In the genomic region with DNA sequence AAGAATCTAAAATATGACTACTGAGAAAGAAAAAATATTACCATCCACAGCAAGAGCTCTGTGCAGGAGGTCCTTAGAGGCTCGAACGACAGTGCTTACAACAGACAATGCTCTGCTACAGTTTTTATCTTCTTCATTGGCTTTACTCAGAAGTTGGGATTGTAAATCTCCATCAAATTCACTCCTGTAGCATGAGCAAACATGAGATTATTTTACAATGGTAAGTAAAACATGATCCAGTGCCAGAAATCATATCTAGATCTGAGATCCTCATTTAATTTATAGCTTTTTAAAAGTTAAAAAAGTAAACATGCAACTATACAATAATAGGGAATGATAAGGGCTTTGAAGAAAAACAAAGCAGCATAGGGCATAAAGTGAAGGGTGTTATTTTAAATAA, we compare ENCODE assay signal across 30 cellular contexts.
DNase-seq lines count a peak whose midpoint lies in the region; ATAC-seq and TF ChIP-seq lines count a peak whose summit lies in the region.
"Had no signal": no experiment of that assay in that cellular context is flagged by ENCODE, and none has a peak within 500 bp of the region (broad histone marks: within the 10 kb centered on the region; RNA-seq: fewer than 3 reads in every experiment).

No MANE protein-coding gene starts in this region.

- WGBS in smooth muscle cell (ENCODE audit: low lambda C conversion rate), result 99% methylated on average over 2 of the region's 2 CpGs
- 95% methylated on average over 2 of the region's 2 CpGs for WGBS in heart right ventricle, 2 donors

- ATAC-seq in heart right ventricle, result no peak
- ATAC-seq: A549; CD8-positive, alpha-beta T cell had no signal

- H4K20me1 ChIP-seq in smooth muscle cell (ENCODE audit: low read depth), result no peaks in the 10 kb centered on the region
- H4K20me1 ChIP-seq: BLaER1; BLaER1 treated with 17β-estradiol and CSF1 and Interleukin-3, amounts not matched to agents 10 nM and 100 nM had no signal

- H3K36me3 ChIP-seq in smooth muscle cell (ENCODE audit: low read depth) (peaks cover 13% of the 10 kb centered on the region), heart right ventricle (peaks cover 0 to 99% (median 58%) of the 10 kb centered on the region in 9 donors)

- H3K4me1 ChIP-seq in smooth muscle cell (ENCODE audit: low read depth) (no peaks in the 10 kb centered on the region), heart right ventricle (no peaks in the 10 kb centered on the region)
- H3K4me1 ChIP-seq: A549; BE2C; BLaER1; BLaER1 treated with 17β-estradiol and CSF1 and Interleukin-3, amounts not matched to agents 10 nM and 100 nM; Caco-2 had no signal

- H3K4me3 ChIP-seq in LNCaP clone FGC (ENCODE audit: low read depth, low read length) (no peak overlapping the region), smooth muscle cell (no peak overlapping the region), heart right ventricle (no peak overlapping the region)
- H3K4me3 ChIP-seq: A549; BLaER1; BLaER1 treated with 17β-estradiol and CSF1 and Interleukin-3, amounts not matched to agents 10 nM and 100 nM had no signal

- H3K9me3 ChIP-seq in smooth muscle cell (replicated peaks; ENCODE audit: low read depth) (no peaks in the 10 kb centered on the region), heart right ventricle (no peaks in the 10 kb centered on the region)
- H3K9me3 ChIP-seq: A549; BE2C; BLaER1; BLaER1 treated with 17β-estradiol and CSF1 and Interleukin-3, amounts not matched to agents 10 nM and 100 nM; Caco-2 had no signal

- H3K4me2 ChIP-seq in smooth muscle cell, result no peak overlapping the region
- H3K4me2 ChIP-seq: A549; BLaER1; BLaER1 treated with 17β-estradiol and CSF1 and Interleukin-3, amounts not matched to agents 10 nM and 100 nM had no signal

- no peaks in the 10 kb centered on the region for H3K79me2 ChIP-seq in smooth muscle cell (ENCODE audit: low read depth)

- no peak overlapping the region for H3K9ac ChIP-seq in smooth muscle cell (ENCODE audit: low read depth)
- H3K9ac ChIP-seq: BLaER1; BLaER1 treated with 17β-estradiol and CSF1 and Interleukin-3, amounts not matched to agents 10 nM and 100 nM had no signal

- H2AFZ ChIP-seq in smooth muscle cell (ENCODE audit: low read depth), result no peak overlapping the region

- H3F3A ChIP-seq in smooth muscle cell (ENCODE audit: low read depth), result no peaks in the 10 kb centered on the region

- TF ChIP-seq CTCF in C4-2B (conservative IDR thresholded peaks at IDR 0.05), result no peak
- no peak for TF ChIP-seq CTCF in LNCaP clone FGC (IDR thresholded peaks at IDR 0.05; ENCODE audit: control insufficient read depth, extremely low read depth, insufficient read depth)
- no peak for TF ChIP-seq CTCF in VCaP (conservative IDR thresholded peaks at IDR 0.05)
- TF ChIP-seq CTCF in smooth muscle cell (IDR thresholded peaks at IDR 0.05; ENCODE audit: borderline replicate concordance, insufficient read depth, poor library complexity, severe bottlenecking), result no peak
- no peak for TF ChIP-seq CTCF in heart right ventricle (IDR thresholded peaks at IDR 0.05)

- peak; percentile 90 for DNase-seq in LNCaP clone FGC (ENCODE audit: low read depth)
- no peak for DNase-seq in smooth muscle cell (lab: John Stamatoyannopoulos, UW; ENCODE audit: unreplicated experiment)
- no peak for DNase-seq in stimulated activated naive CD4-positive, alpha-beta T cell treated with Interleukin-2 at 50 U/mL for 16 hours (lab: John Stamatoyannopoulos, UW)
- DNase-seq in heart right ventricle, result no peak
- DNase-seq: 8988T; ACHN; AML-193; BE2C; C1 segment of cervical spinal cord; Caco-2; Calu3; CD4-positive, alpha-beta memory T cell; CD4-positive, alpha-beta T cell; CD4-positive, CD25-positive, alpha-beta regulatory T cell; CD8-positive, alpha-beta memory T cell; CD8-positive, alpha-beta T cell; COR-L47; DMS 273 treated with DMSO at 0.1 percent for 48 hours; DMS153; DMS53; DMS79; DMS79 treated with DMSO at 0.1 percent for 48 hours; DND-41; EL had no signal

- H3K27ac ChIP-seq in C4-2B (peak overlapping the region; percentile 86), VCaP (peak overlapping the region; percentile 20), smooth muscle cell (ENCODE audit: low read depth) (no peak overlapping the region), heart right ventricle (no peak overlapping the region)
- H3K27ac ChIP-seq: 22Rv1; A549; BLaER1; BLaER1 treated with 17β-estradiol and CSF1 and Interleukin-3, amounts not matched to agents 10 nM and 100 nM had no signal

- intact Hi-C loops in heart right ventricle (cut with DNase I), result loop anchor here in 1 of 10 donors (10.0 kb wide), 1 partner anchor 97 kb away; no protein-coding TSS in a partner anchor

- H3K27me3 ChIP-seq in smooth muscle cell (ENCODE audit: low read depth) (no peaks in the 10 kb centered on the region), heart right ventricle (no peaks in the 10 kb centered on the region)
- H3K27me3 ChIP-seq: BE2C; BLaER1; BLaER1 treated with 17β-estradiol and CSF1 and Interleukin-3, amounts not matched to agents 10 nM and 100 nM had no signal

Comparison
In these comparisons a context has a peak if more than half of its experiments do, and no peak if none do; other contexts are left out.
1. H3K27ac ChIP-seq: peak in C4-2B (single experiment) and VCaP (single experiment); none in smooth muscle cell (single experiment) and heart right ventricle (0 of 10).